In the genomic region with DNA sequence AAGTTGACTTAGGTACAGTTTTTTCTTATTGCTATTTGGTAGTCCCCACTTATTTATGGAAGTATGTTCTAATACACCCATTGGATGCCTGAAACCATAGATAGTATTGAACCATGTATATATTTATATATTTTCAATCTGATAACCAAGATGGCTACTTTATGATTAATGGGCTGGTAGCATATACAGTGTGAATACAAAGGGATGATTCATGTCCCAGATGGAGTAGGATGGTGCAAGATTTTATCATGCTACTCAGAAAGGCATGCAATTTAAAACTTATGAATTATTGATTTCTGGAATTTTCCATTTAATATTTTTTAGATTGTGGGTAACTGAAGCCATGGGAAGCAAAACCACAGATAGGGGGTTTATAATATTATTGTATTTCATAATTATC, we compare ENCODE assay signal across 1 cellular context.
TF ChIP-seq lines count a peak whose summit lies in the region.

No MANE protein-coding gene starts in this region.

TF ChIP-seq in SK-N-SH, 30 proteins besides CTCF, POLR2A, EP300 and RAD21:
- TF ChIP-seq, protein P1, sequence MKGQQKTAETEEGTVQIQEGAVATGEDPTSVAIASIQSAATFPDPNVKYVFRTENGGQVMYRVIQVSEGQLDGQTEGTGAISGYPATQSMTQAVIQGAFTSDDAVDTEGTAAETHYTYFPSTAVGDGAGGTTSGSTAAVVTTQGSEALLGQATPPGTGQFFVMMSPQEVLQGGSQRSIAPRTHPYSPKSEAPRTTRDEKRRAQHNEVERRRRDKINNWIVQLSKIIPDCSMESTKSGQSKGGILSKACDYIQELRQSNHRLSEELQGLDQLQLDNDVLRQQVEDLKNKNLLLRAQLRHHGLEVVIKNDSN (IDR thresholded peaks at IDR 0.05; ENCODE audit: borderline replicate concordance, low read depth) = no peak
- no peak for TF ChIP-seq EZH2phosphoT487 (IDR thresholded peaks at IDR 0.05; ENCODE audit: borderline replicate concordance, low read depth)
- TF ChIP-seq GATA2 (CRISPR knock-in tag; IDR thresholded peaks at IDR 0.05) = no peak
- no peak for TF ChIP-seq RCOR1 (IDR thresholded peaks at IDR 0.05; ENCODE audit: low read length)
- peak; percentile 13; the same call in 1 of the 2 replicates for TF ChIP-seq FOSL2 (IDR thresholded peaks at IDR 0.05; ENCODE audit: borderline replicate concordance, low read depth)
- no peak for TF ChIP-seq FOXM1 (IDR thresholded peaks at IDR 0.05; ENCODE audit: low read depth)
- 0 out of 2 replicates have a peak, but pooled peaks have one; percentile 20 for TF ChIP-seq TCF12 (IDR thresholded peaks at IDR 0.05)
- TF ChIP-seq POLR2AphosphoS5 (IDR thresholded peaks at IDR 0.05; ENCODE audit: low read depth, low read length) = no peak
- no peak for TF ChIP-seq TEAD4 (IDR thresholded peaks at IDR 0.05; ENCODE audit: borderline replicate concordance, insufficient read depth)
- no peak for TF ChIP-seq ELF1 (IDR thresholded peaks at IDR 0.05)
- no peak for TF ChIP-seq REST (IDR thresholded peaks at IDR 0.05; ENCODE audit: low read depth, low read length)
- no peak for TF ChIP-seq NFIC (IDR thresholded peaks at IDR 0.05; ENCODE audit: borderline replicate concordance)
- TF ChIP-seq MEF2A (IDR thresholded peaks at IDR 0.05; ENCODE audit: borderline replicate concordance, low read depth) = no peak
- TF ChIP-seq MAX (IDR thresholded peaks at IDR 0.05; ENCODE audit: low read depth) = no peak
- no peak for TF ChIP-seq FOXJ3 (CRISPR knock-in tag; IDR thresholded peaks at IDR 0.05)
- no peak for TF ChIP-seq YY1 (IDR thresholded peaks at IDR 0.05; ENCODE audit: low read depth)
- no peak for TF ChIP-seq GABPA (IDR thresholded peaks at IDR 0.05; ENCODE audit: low read depth)
- no peak for TF ChIP-seq RXRA (IDR thresholded peaks at IDR 0.05; ENCODE audit: borderline replicate concordance, low read depth)
- TF ChIP-seq MXI1 (IDR thresholded peaks at IDR 0.05; ENCODE audit: low read depth, low read length) = no peak
- no peak for TF ChIP-seq NRF1 (IDR thresholded peaks at IDR 0.05; ENCODE audit: low read depth, low read length)
- TF ChIP-seq SMC3 (IDR thresholded peaks at IDR 0.05; ENCODE audit: low read depth, low read length) = no peak
- no peak for TF ChIP-seq IRF3 (IDR thresholded peaks at IDR 0.05; ENCODE audit: low read depth, low read length)
- TF ChIP-seq RFX5 (IDR thresholded peaks at IDR 0.05; ENCODE audit: low read length) = no peak
- TF ChIP-seq USF2 (IDR thresholded peaks at IDR 0.05; ENCODE audit: borderline replicate concordance, low read depth, low read length) = no peak
- TF ChIP-seq SIN3A (IDR thresholded peaks at IDR 0.05; ENCODE audit: borderline replicate concordance, low read depth, low read length) = no peak
- 0 out of 2 replicates have a peak, but pooled peaks have one; percentile 7 for TF ChIP-seq JUND (IDR thresholded peaks at IDR 0.05)
- TF ChIP-seq TAF1 (IDR thresholded peaks at IDR 0.05; ENCODE audit: borderline replicate concordance, low read depth, low read length) = no peak
- TF ChIP-seq PBX3 (IDR thresholded peaks at IDR 0.05) = peak; percentile 31; the same call in 1 of the 2 replicates
- TF ChIP-seq, protein P2, sequence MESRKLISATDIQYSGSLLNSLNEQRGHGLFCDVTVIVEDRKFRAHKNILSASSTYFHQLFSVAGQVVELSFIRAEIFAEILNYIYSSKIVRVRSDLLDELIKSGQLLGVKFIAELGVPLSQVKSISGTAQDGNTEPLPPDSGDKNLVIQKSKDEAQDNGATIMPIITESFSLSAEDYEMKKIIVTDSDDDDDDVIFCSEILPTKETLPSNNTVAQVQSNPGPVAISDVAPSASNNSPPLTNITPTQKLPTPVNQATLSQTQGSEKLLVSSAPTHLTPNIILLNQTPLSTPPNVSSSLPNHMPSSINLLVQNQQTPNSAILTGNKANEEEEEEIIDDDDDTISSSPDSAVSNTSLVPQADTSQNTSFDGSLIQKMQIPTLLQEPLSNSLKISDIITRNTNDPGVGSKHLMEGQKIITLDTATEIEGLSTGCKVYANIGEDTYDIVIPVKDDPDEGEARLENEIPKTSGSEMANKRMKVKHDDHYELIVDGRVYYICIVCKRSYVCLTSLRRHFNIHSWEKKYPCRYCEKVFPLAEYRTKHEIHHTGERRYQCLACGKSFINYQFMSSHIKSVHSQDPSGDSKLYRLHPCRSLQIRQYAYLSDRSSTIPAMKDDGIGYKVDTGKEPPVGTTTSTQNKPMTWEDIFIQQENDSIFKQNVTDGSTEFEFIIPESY (IDR thresholded peaks at IDR 0.05; ENCODE audit: borderline replicate concordance, low read depth) = no peak
- no peak for TF ChIP-seq CHD2 (IDR thresholded peaks at IDR 0.05; ENCODE audit: low read length, partially characterized antibody)
